22 cellular contexts compared by ENCODE assay signal in genomic region chr10:107072786-107073185, GRCh38.
"Had no signal": no experiment of that assay in that cellular context is flagged by ENCODE, and none has a peak within 500 bp of the region (broad histone marks: within the 10 kb centered on the region; RNA-seq: fewer than 3 reads in every experiment).

No MANE protein-coding gene starts in this region.

- H3K36me3 Mint-ChIP-seq: activated naive CD8-positive, alpha-beta T cell treated with anti-CD3 and anti-CD28 coated beads, Interleukin-2, amount 10 ng/mL, durations not matched to agents 7 days and 5 days; naive B cell had no signal

- H3K27me3 Mint-ChIP-seq: activated B cell treated with CpG ODN at 0.5 μM for 24 hours; activated CD4-positive, alpha-beta T cell treated with anti-CD3 and anti-CD28 coated beads for 36 hours; activated naive CD8-positive, alpha-beta T cell treated with anti-CD3 and anti-CD28 coated beads, Interleukin-2, amount 10 ng/mL, durations not matched to agents 7 days and 5 days; naive B cell; progenitor cell of endocrine pancreas had no signal

- H3K27ac Mint-ChIP-seq: activated B cell treated with CpG ODN at 0.5 μM for 24 hours; activated CD4-positive, alpha-beta T cell treated with anti-CD3 and anti-CD28 coated beads for 36 hours; activated naive CD8-positive, alpha-beta T cell treated with anti-CD3 and anti-CD28 coated beads, Interleukin-2, amount 10 ng/mL, durations not matched to agents 7 days and 5 days; activated T-helper 2 cell treated with anti-CD3 and anti-CD28 coated beads, Interferon-gamma antibody, Interleukin-2, Interleukin-4, amounts not matched to agents 10 μg/mL and 5 μg/mL and 100 μg/mL, durations not matched to agents 14 hours and 24 hours and 36 hours; endodermal cell; naive B cell; progenitor cell of endocrine pancreas had no signal

- H3K36me3 ChIP-seq: gastroesophageal sphincter, heart right ventricle, spleen, upper lobe of right lung had no signal

- H3K27ac ChIP-seq: gastroesophageal sphincter, heart right ventricle, spleen, upper lobe of right lung had no signal

- DNase-seq: activated B cell treated with CpG ODN at 0.5 μM for 24 hours; activated CD4-positive, alpha-beta T cell treated with anti-CD3 and anti-CD28 coated beads for 36 hours; activated CD4-positive, alpha-beta T cell treated with anti-CD3 and anti-CD28 coated beads, Interleukin-2, amount 50 U/mL, for 4 hours; activated CD8-positive, alpha-beta memory T cell treated with anti-CD3 and anti-CD28 coated beads, Interleukin-2, amount 50 U/mL, for 48 hours; activated naive CD4-positive, alpha-beta T cell; activated naive CD8-positive, alpha-beta T cell treated with anti-CD3 and anti-CD28 coated beads, Interleukin-2, amount 10 ng/mL, durations not matched to agents 7 days and 5 days; activated T-cell treated with anti-CD3 and anti-CD28 coated beads, Interleukin-2, amount 50 U/mL, for 4 hours; amniotic stem cell; cortex of kidney; endodermal cell; heart right ventricle; left colon; mesenchymal stem cell; naive B cell; spleen; stimulated activated CD4-positive, alpha-beta T cell treated with anti-CD3 and anti-CD28 coated beads, Interleukin-4, amount 100 ng/mL, for 1 hour; stimulated activated naive CD4-positive, alpha-beta T cell; T-helper 9 cell; upper lobe of right lung had no signal

- H3K4me3 Mint-ChIP-seq: activated B cell treated with CpG ODN at 0.5 μM for 24 hours; activated CD4-positive, alpha-beta T cell treated with anti-CD3 and anti-CD28 coated beads for 36 hours; activated naive CD8-positive, alpha-beta T cell treated with anti-CD3 and anti-CD28 coated beads, Interleukin-2, amount 10 ng/mL, durations not matched to agents 7 days and 5 days; activated T-cell treated with anti-CD3 and anti-CD28 coated beads, Interleukin-2, amount 50 U/mL, for 4 hours; endodermal cell; naive B cell had no signal

- H3K4me1 Mint-ChIP-seq: activated B cell treated with CpG ODN at 0.5 μM for 24 hours; activated CD4-positive, alpha-beta T cell treated with anti-CD3 and anti-CD28 coated beads for 36 hours; activated naive CD8-positive, alpha-beta T cell treated with anti-CD3 and anti-CD28 coated beads, Interleukin-2, amount 10 ng/mL, durations not matched to agents 7 days and 5 days; naive B cell had no signal

- H3K27me3 ChIP-seq: gastroesophageal sphincter, heart right ventricle, spleen, upper lobe of right lung had no signal

- H3K9me3 ChIP-seq: gastroesophageal sphincter, spleen, upper lobe of right lung had no signal

- H3K9me3 Mint-ChIP-seq: activated naive CD8-positive, alpha-beta T cell treated with anti-CD3 and anti-CD28 coated beads, Interleukin-2, amount 10 ng/mL, durations not matched to agents 7 days and 5 days; activated T-helper 2 cell treated with anti-CD3 and anti-CD28 coated beads, Interferon-gamma antibody, Interleukin-2, Interleukin-4, amounts not matched to agents 10 μg/mL and 5 μg/mL and 100 μg/mL, durations not matched to agents 14 hours and 24 hours and 36 hours; endodermal cell had no signal

- H3K4me3 ChIP-seq: gastroesophageal sphincter, heart right ventricle, spleen, upper lobe of right lung had no signal

- H3K4me1 ChIP-seq: gastroesophageal sphincter, heart right ventricle, spleen, upper lobe of right lung had no signal
